10 cellular contexts compared by ENCODE assay signal in genomic region chr9:114929166-114929565, GRCh38. TPM values are rescaled to one million over a fixed set of nuclear protein-coding genes. Genes with fewer than 3 reads are reported as not detected.
DNase-seq lines count a peak whose midpoint lies in the region; ATAC-seq and TF ChIP-seq lines count a peak whose summit lies in the region.
"Had no signal": no experiment of that assay in that cellular context is flagged by ENCODE, and none has a peak within 500 bp of the region (broad histone marks: within the 10 kb centered on the region; RNA-seq: fewer than 3 reads in every experiment).

No MANE protein-coding gene starts in this region.

- H3K27ac ChIP-seq in left lung (peak overlapping the region; percentile 62 to 91), tibial artery (no peak overlapping the region)

- no peak for TF ChIP-seq CTCF in left lung (IDR thresholded peaks at IDR 0.05)
- no peak for TF ChIP-seq CTCF in tibial artery (IDR thresholded peaks at IDR 0.05)

- DNase-seq in Right ventricle myocardium superior (no peak), left ventricle myocardium superior (no peak), T-helper 17 cell (no peak), left lung (no peak), tibial artery (no peak), COLO829 (ENCODE audit: low spot score) (no peak), NCI-H69 (lab: John Stamatoyannopoulos, UW) (no peak)
- DNase-seq: NCI-H2081 treated with DMSO at 0.1 percent for 48 hours, SIG-M5 had no signal

- H3K27ac Mint-ChIP-seq in T-helper 17 cell = peak overlapping the region; percentile 100

- no peaks in the 10 kb centered on the region for H3K27me3 Mint-ChIP-seq in T-helper 17 cell

- peaks cover 55% of the 10 kb centered on the region for H3K4me1 Mint-ChIP-seq in T-helper 17 cell

- peaks cover 11% of the 10 kb centered on the region for H3K36me3 Mint-ChIP-seq in T-helper 17 cell (ENCODE audit: low read depth)

- no peaks in the 10 kb centered on the region for H3K9me3 ChIP-seq in T-helper 17 cell (ENCODE audit: control insufficient read depth, low read length, poor library complexity, severe bottlenecking)
- H3K9me3 ChIP-seq in left lung = no peaks in the 10 kb centered on the region
- no peaks in the 10 kb centered on the region for H3K9me3 ChIP-seq in tibial artery

- H3K4me1 ChIP-seq in left lung (peaks cover 0 to 27% of the 10 kb centered on the region in 2 donors), tibial artery (peaks cover 0 to 7% (median 0%) of the 10 kb centered on the region in 4 donors)

- H3K27me3 ChIP-seq in left lung = peaks cover 0 to 3% of the 10 kb centered on the region in 2 donors
- H3K27me3 ChIP-seq in tibial artery = peaks cover 0 to 12% of the 10 kb centered on the region in 2 donors

- H3K4me3 Mint-ChIP-seq in T-helper 17 cell = peak overlapping the region; percentile 97

- H3K36me3 ChIP-seq in left lung (no peaks in the 10 kb centered on the region), tibial artery (no peaks in the 10 kb centered on the region)

- peak overlapping the region in 1 of 2 donors; percentile 36 for H3K4me3 ChIP-seq in left lung
- peak overlapping the region; percentile 7 to 8 for H3K4me3 ChIP-seq in tibial artery

- intact Hi-C loops in Right ventricle myocardium superior (cut with DNase I) = no loop called here
- intact Hi-C loops in left ventricle myocardium superior (cut with micrococcal nuclease) = no loop called here
- intact Hi-C loops in left lung (cut with DNase I) = no loop called here
- intact Hi-C loops in tibial artery (cut with DNase I; ENCODE audit: low total_unique reads) = no loop called here

- peak; percentile 22 for ATAC-seq in Right ventricle myocardium superior (ENCODE audit: poor library complexity)
- ATAC-seq in left ventricle myocardium superior = no peak
- peak; percentile 65 for ATAC-seq in T-helper 17 cell
- ATAC-seq in left lung = no peak
- no peak for ATAC-seq in GM19397 (IDR thresholded peaks at IDR 0.05; ENCODE audit: unreplicated experiment)

RNA-seq across cellular contexts. Expression of gene TNFSF8, which starts 1.2 kb away (rescaled TPM):
- total RNA-seq in Right ventricle myocardium superior = 0.46 TPM
- 0.77 TPM for total RNA-seq in left ventricle myocardium superior
- total RNA-seq in T-helper 17 cell = 10 to 100 TPM; 45.7 to 47.6 TPM
- total RNA-seq in left lung = 1 to 10 TPM; 2.1 to 4.8 TPM

Comparison
In these comparisons a context has a peak if more than half of its experiments do, and no peak if none do; other contexts are left out.
1. ATAC-seq: peak in Right ventricle myocardium superior (single experiment) and T-helper 17 cell (single experiment); none in left ventricle myocardium superior (single experiment), left lung (single experiment) and GM19397 (single experiment).
2. H3K27ac ChIP-seq: peak in left lung (2 of 2); none in tibial artery (0 of 2).
3. RNA of gene TNFSF8, which starts 1.2 kb away (total RNA-seq): 45.7 to 47.6 TPM in T-helper 17 cell; 2.1 to 4.8 TPM in left lung, 0.77 TPM in left ventricle myocardium superior (single experiment) and 0.46 TPM in Right ventricle myocardium superior (single experiment); every median in the first group is over 4 times any median in the second.